In the genomic region with DNA sequence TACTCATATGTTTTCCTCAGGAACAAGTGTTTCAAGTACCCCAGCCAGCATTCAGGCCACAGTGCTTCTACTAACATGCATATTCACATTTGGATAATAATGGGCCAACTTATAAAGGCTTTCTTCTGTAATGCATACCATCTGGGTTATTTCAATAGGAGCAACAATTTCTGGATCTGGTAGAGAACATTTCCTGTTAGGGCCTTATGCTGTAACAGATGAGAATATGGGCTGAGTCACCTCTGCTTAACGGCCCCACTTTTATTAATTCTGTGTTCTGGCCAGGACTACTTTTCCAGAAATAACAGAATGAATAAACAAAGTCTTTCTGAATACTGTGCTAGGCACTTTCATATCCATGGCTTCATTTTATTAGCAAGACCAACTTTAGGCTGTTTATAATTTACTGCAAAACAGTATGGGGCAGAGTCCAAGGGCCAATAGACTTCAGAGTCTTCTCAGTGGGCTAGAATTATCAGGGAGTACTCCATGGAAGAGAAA, we compare ENCODE assay signal across 11 cellular contexts. TPM values are rescaled to one million over a fixed set of nuclear protein-coding genes. Genes with fewer than 3 reads are reported as not detected.
DNase-seq lines count a peak whose midpoint lies in the region; ATAC-seq and TF ChIP-seq lines count a peak whose summit lies in the region.
"Had no signal": no experiment of that assay in that cellular context is flagged by ENCODE, and none has a peak within 500 bp of the region (broad histone marks: within the 10 kb centered on the region; RNA-seq: fewer than 3 reads in every experiment).

No MANE protein-coding gene starts in this region.

- no peak overlapping the region for H3K4me3 Mint-ChIP-seq in T-cell
- H3K4me3 Mint-ChIP-seq: activated naive CD8-positive, alpha-beta T cell treated with anti-CD3 and anti-CD28 coated beads, Interleukin-2, amount 10 ng/mL, durations not matched to agents 7 days and 5 days had no signal

- H3K27me3 ChIP-seq in SJCRH30 (no peaks in the 10 kb centered on the region), skeletal muscle satellite cell (ENCODE audit: control insufficient read depth, insufficient read depth, low read length) (no peaks in the 10 kb centered on the region)

- H3K4me3 ChIP-seq in SJCRH30: no peak overlapping the region
- no peak overlapping the region for H3K4me3 ChIP-seq in fibroblast of villous mesenchyme (ENCODE audit: low read depth, low read length)
- peak overlapping the region; percentile 44 for H3K4me3 ChIP-seq in skeletal muscle satellite cell (ENCODE audit: low read length)

- H3K27ac Mint-ChIP-seq in T-cell: no peak overlapping the region
- H3K27ac Mint-ChIP-seq: activated naive CD8-positive, alpha-beta T cell treated with anti-CD3 and anti-CD28 coated beads, Interleukin-2, amount 10 ng/mL, durations not matched to agents 7 days and 5 days had no signal

- no peak for ATAC-seq in T-cell (replicated peaks in 1 of 4)
- ATAC-seq in HG03095 (IDR thresholded peaks at IDR 0.05; ENCODE audit: unreplicated experiment): no peak

- H3K27ac ChIP-seq in SJCRH30: peak overlapping the region; percentile 43

- H3K9ac ChIP-seq in skeletal muscle satellite cell (ENCODE audit: low read depth, low read length): peak overlapping the region; percentile 64

- TF ChIP-seq CTCF in fibroblast of villous mesenchyme (IDR thresholded peaks at IDR 0.05; ENCODE audit: insufficient read depth, low read depth, low read length) (no peak), GM13976 (IDR thresholded peaks at IDR 0.05; ENCODE audit: borderline replicate concordance, control extremely low read depth, extremely low read depth, insufficient read depth, missing control alignments) (no peak)

- H3K9me3 Mint-ChIP-seq in T-cell: no peaks in the 10 kb centered on the region
- H3K9me3 Mint-ChIP-seq: activated naive CD8-positive, alpha-beta T cell treated with anti-CD3 and anti-CD28 coated beads, Interleukin-2, amount 10 ng/mL, durations not matched to agents 7 days and 5 days had no signal

- H3K9me3 ChIP-seq in SJCRH30 (replicated peaks) (no peaks in the 10 kb centered on the region), skeletal muscle satellite cell (replicated peaks; ENCODE audit: low read length) (no peaks in the 10 kb centered on the region)

- H3K4me2 ChIP-seq in skeletal muscle satellite cell (ENCODE audit: low read length): peak overlapping the region; percentile 80

- H3K36me3 Mint-ChIP-seq in T-cell: no peaks in the 10 kb centered on the region

- in situ Hi-C loops in GM13976 (cut with MboI; ENCODE audit: low sequenced_read_pairs, unreplicated experiment): no loop called here

- POLR2A ChIA-PET in T-cell (lab: Charles Lee): no interaction called here

- peaks cover 8 to 13% of the 10 kb centered on the region in 2 donors for H3K27me3 Mint-ChIP-seq in T-cell

- peak; percentile 84 for DNase-seq in GM04504 (ENCODE audit: low read depth)
- no peak for DNase-seq in SJCRH30
- peak; percentile 90 for DNase-seq in fibroblast of villous mesenchyme (ENCODE audit: low read depth)
- no peak for DNase-seq in T-cell
- DNase-seq in T-helper 2 cell: no peak
- no peak for DNase-seq in GM13976 (ENCODE audit: low spot score)
- DNase-seq: activated naive CD8-positive, alpha-beta T cell treated with anti-CD3 and anti-CD28 coated beads, Interleukin-2, amount 10 ng/mL, durations not matched to agents 7 days and 5 days; H7; midbrain had no signal

- peaks cover 15 to 38% (median 15%) of the 10 kb centered on the region in 3 donors for H3K4me1 Mint-ChIP-seq in T-cell

- CTCF ChIA-PET in T-cell (lab: Charles Lee): no interaction called here

- H3K36me3 ChIP-seq in SJCRH30: no peaks in the 10 kb centered on the region
- H3K36me3 ChIP-seq in skeletal muscle satellite cell (ENCODE audit: insufficient read depth, low read length): no peaks in the 10 kb centered on the region

- H3K4me1 ChIP-seq in SJCRH30: peaks cover 27% of the 10 kb centered on the region
- peaks cover 21% of the 10 kb centered on the region for H3K4me1 ChIP-seq in skeletal muscle satellite cell (ENCODE audit: control insufficient read depth, insufficient read depth, low read length)

RNA-seq across cellular contexts. Expression of a gene that starts 7.9 kb away (rescaled TPM):
- 23.9 and 27.2 TPM in 2 replicates for total RNA-seq in SJCRH30 (2014; rRNA removed; shearing (Covaris generic))
- total RNA-seq in fibroblast of villous mesenchyme (13.4 and 13.5 TPM in 2 replicates), T-cell (10 to 100 TPM in 1 of 5 donors, 1 to 10 TPM in 4; 6.2 to 10.9 (median 7.7) TPM)
- 6.6 and 10.4 TPM in 2 replicates for total RNA-seq in skeletal muscle satellite cell (2012; rRNA removed)

Comparison
In these comparisons a context has a peak if more than half of its experiments do, and no peak if none do; other contexts are left out.
1. DNase-seq: peak in GM04504 (single experiment) and fibroblast of villous mesenchyme (single experiment); none in SJCRH30 (0 of 2), T-cell (0 of 34), T-helper 2 cell (0 of 5) and GM13976 (single experiment).